In genomic region chr16:57372372-57373116, GRCh38 we compare ENCODE assay signal across 1 cellular context.
A peak's percentile ranks its signal among the peaks of the same experiment; 100 is the strongest.
TF ChIP-seq lines count a peak whose summit lies in the region.

Gene CX3CL1 (plus strand): TSS chr16:57372490. CDS start chr16:57372569, 79 bp downstream.

TF ChIP-seq in HepG2, 621 proteins besides CTCF, POLR2A, EP300 and RAD21 (continued from another document and continues in another):
- 0 out of 2 replicates have a peak, but pooled peaks have one; percentile 55 for TF ChIP-seq CSRNP2 (CRISPR knock-in tag; conservative IDR thresholded peaks at IDR 0.05; ENCODE audit: low read depth)
- TF ChIP-seq MYNN (CRISPR knock-in tag; IDR thresholded peaks at IDR 0.05; ENCODE audit: low read depth), result no peak; the same call in 1 of the 2 replicates
- no peak for TF ChIP-seq ZNF75D (CRISPR knock-in tag; IDR thresholded peaks at IDR 0.05; ENCODE audit: borderline replicate concordance)
- TF ChIP-seq IKZF1 (IDR thresholded peaks at IDR 0.05), result no peak
- peak; percentile 98 for TF ChIP-seq HNF1A (IDR thresholded peaks at IDR 0.05; ENCODE audit: low read depth)
- TF ChIP-seq HNF1A (CRISPR knock-in tag; IDR thresholded peaks at IDR 0.05; ENCODE audit: borderline replicate concordance), result peak; percentile 99
- peak; percentile 80 for TF ChIP-seq ZSCAN21 (CRISPR knock-in tag; IDR thresholded peaks at IDR 0.05; ENCODE audit: borderline replicate concordance)
- peak; percentile 98 for TF ChIP-seq MTA1 (CRISPR knock-in tag; IDR thresholded peaks at IDR 0.05; ENCODE audit: borderline replicate concordance)
- no peak; the same call in 1 of the 2 replicates for TF ChIP-seq ATF1 (CRISPR knock-in tag; IDR thresholded peaks at IDR 0.05)
- no peak; the same call in 1 of the 2 replicates for TF ChIP-seq ZNF660 (CRISPR knock-in tag; IDR thresholded peaks at IDR 0.05; ENCODE audit: borderline replicate concordance, low read depth)
- TF ChIP-seq ZNF597 (CRISPR knock-in tag; IDR thresholded peaks at IDR 0.05), result 0 out of 2 replicates have a peak, but pooled peaks have one; percentile 49
- TF ChIP-seq FIP1L1 (IDR thresholded peaks at IDR 0.05; ENCODE audit: borderline replicate concordance, insufficient read depth, low read depth, low read length), result peak; percentile 58; the same call in 1 of the 2 replicates
- peak; percentile 36; the same call in 1 of the 2 replicates for TF ChIP-seq ZNF674 (CRISPR knock-in tag; IDR thresholded peaks at IDR 0.05; ENCODE audit: low read depth)
- peak; percentile 91; the same call in 1 of the 2 replicates for TF ChIP-seq ZNF547 (CRISPR knock-in tag; IDR thresholded peaks at IDR 0.05)
- TF ChIP-seq ZNF143 (CRISPR knock-in tag; IDR thresholded peaks at IDR 0.05), result no peak; the same call in 1 of the 2 replicates
- no peak for TF ChIP-seq ARNT (IDR thresholded peaks at IDR 0.05)
- no peak for TF ChIP-seq ZNF121 (CRISPR knock-in tag; IDR thresholded peaks at IDR 0.05)
- peak; percentile 91; the same call in 1 of the 2 replicates for TF ChIP-seq FOXJ3 (CRISPR knock-in tag; IDR thresholded peaks at IDR 0.05; ENCODE audit: borderline replicate concordance)
- TF ChIP-seq SAP130 (CRISPR knock-in tag; IDR thresholded peaks at IDR 0.05; ENCODE audit: low read depth), result peak; percentile 96; the same call in 1 of the 2 replicates
- TF ChIP-seq SNAI1 (CRISPR knock-in tag; IDR thresholded peaks at IDR 0.05; ENCODE audit: borderline replicate concordance), result no peak; the same call in 1 of the 2 replicates
- TF ChIP-seq MAFK (conservative IDR thresholded peaks at IDR 0.05 in 1 of 2, IDR thresholded peaks at IDR 0.05 in 1 of 2; ENCODE audit: low read length in 2 of 2), result no peak; a peak in 1 of 4 replicates
- TF ChIP-seq SIX4 (CRISPR knock-in tag; IDR thresholded peaks at IDR 0.05), result peak; percentile 24
- no peak for TF ChIP-seq ATRX (CRISPR knock-in tag; IDR thresholded peaks at IDR 0.05; ENCODE audit: borderline replicate concordance)
- TF ChIP-seq HMG20B (CRISPR knock-in tag; conservative IDR thresholded peaks at IDR 0.05), result no peak; the same call in 1 of the 2 replicates
- peak; percentile 90; the same call in 1 of the 2 replicates for TF ChIP-seq PAX8 (CRISPR knock-in tag; IDR thresholded peaks at IDR 0.05; ENCODE audit: borderline replicate concordance)
- TF ChIP-seq KDM3A (CRISPR knock-in tag; IDR thresholded peaks at IDR 0.05; ENCODE audit: low read depth), result peak; percentile 74
- peak; percentile 97 for TF ChIP-seq PHF21A (CRISPR knock-in tag; IDR thresholded peaks at IDR 0.05)
- no peak for TF ChIP-seq THYN1 (CRISPR knock-in tag; IDR thresholded peaks at IDR 0.05; ENCODE audit: borderline replicate concordance, low read depth)
- no peak; the same call in 1 of the 2 replicates for TF ChIP-seq ARHGAP35 (CRISPR knock-in tag; IDR thresholded peaks at IDR 0.05; ENCODE audit: borderline replicate concordance)
- no peak; the same call in none of the 2 replicates for TF ChIP-seq NR2F6 (IDR thresholded peaks at IDR 0.05)
- TF ChIP-seq NR2F6 (CRISPR knock-in tag; IDR thresholded peaks at IDR 0.05), result peak; percentile 5; the same call in 1 of the 2 replicates
- TF ChIP-seq KAT2B (IDR thresholded peaks at IDR 0.05; ENCODE audit: borderline replicate concordance, low read depth, low read length), result no peak
- TF ChIP-seq ZNF335 (CRISPR knock-in tag; IDR thresholded peaks at IDR 0.05), result no peak; the same call in none of the 2 replicates
- no peak for TF ChIP-seq ZNF207 (IDR thresholded peaks at IDR 0.05; ENCODE audit: borderline replicate concordance)
- TF ChIP-seq DPF2 (CRISPR knock-in tag; IDR thresholded peaks at IDR 0.05; ENCODE audit: borderline replicate concordance, low read depth), result no peak; the same call in 1 of the 2 replicates
- peak; percentile 34; the same call in 1 of the 2 replicates for TF ChIP-seq FOXO1 (CRISPR knock-in tag; IDR thresholded peaks at IDR 0.05)
- peak; percentile 94 for TF ChIP-seq BCL3 (CRISPR knock-in tag; IDR thresholded peaks at IDR 0.05)
- peak; percentile 73 for TF ChIP-seq CREM (IDR thresholded peaks at IDR 0.05)
- no peak; the same call in 1 of the 2 replicates for TF ChIP-seq CREM (CRISPR knock-in tag; IDR thresholded peaks at IDR 0.05)
- TF ChIP-seq ZFP62 (CRISPR knock-in tag; IDR thresholded peaks at IDR 0.05), result no peak
- TF ChIP-seq TFAP4 (IDR thresholded peaks at IDR 0.05; ENCODE audit: borderline replicate concordance, low read depth), result peak; percentile 63; the same call in 1 of the 2 replicates
- TF ChIP-seq BRF2 (CRISPR knock-in tag; IDR thresholded peaks at IDR 0.05), result no peak; the same call in 1 of the 2 replicates
- peak; percentile 95; the same call in 1 of the 2 replicates for TF ChIP-seq KDM4B (CRISPR knock-in tag; IDR thresholded peaks at IDR 0.05)
- TF ChIP-seq PHF8 (CRISPR knock-in tag; IDR thresholded peaks at IDR 0.05), result peak; percentile 81
- peak; percentile 86 for TF ChIP-seq TAF1 (CRISPR knock-in tag; IDR thresholded peaks at IDR 0.05)
- peak; percentile 29; the same call in 1 of the 2 replicates for TF ChIP-seq ZNF253 (CRISPR knock-in tag; IDR thresholded peaks at IDR 0.05; ENCODE audit: borderline replicate concordance)
- TF ChIP-seq MYC (CRISPR knock-in tag; IDR thresholded peaks at IDR 0.05; ENCODE audit: borderline replicate concordance), result peak; percentile 68; the same call in 1 of the 2 replicates
- TF ChIP-seq ZNF713 (CRISPR knock-in tag; IDR thresholded peaks at IDR 0.05), result no peak
- TF ChIP-seq LBX2 (CRISPR knock-in tag; IDR thresholded peaks at IDR 0.05; ENCODE audit: borderline replicate concordance), result no peak; the same call in 1 of the 2 replicates
- TF ChIP-seq ZNF292 (CRISPR knock-in tag; IDR thresholded peaks at IDR 0.05; ENCODE audit: borderline replicate concordance, low read depth), result peak; percentile 81
- TF ChIP-seq HCFC1 (IDR thresholded peaks at IDR 0.05; ENCODE audit: low read depth, low read length), result no peak; the same call in 1 of the 2 replicates
- peak; percentile 84; the same call in 1 of the 2 replicates for TF ChIP-seq E2F2 (CRISPR knock-in tag; IDR thresholded peaks at IDR 0.05; ENCODE audit: borderline replicate concordance)
- TF ChIP-seq ZNF205 (CRISPR knock-in tag; IDR thresholded peaks at IDR 0.05), result no peak
- TF ChIP-seq SOX6 (IDR thresholded peaks at IDR 0.05), result no peak
- TF ChIP-seq SOX6 (CRISPR knock-in tag; IDR thresholded peaks at IDR 0.05), result peak; percentile 90
- peak; percentile 92 for TF ChIP-seq ZNF543 (CRISPR knock-in tag; IDR thresholded peaks at IDR 0.05)
- TF ChIP-seq FOSL1 (CRISPR knock-in tag; IDR thresholded peaks at IDR 0.05; ENCODE audit: borderline replicate concordance), result no peak
- TF ChIP-seq ZNF446 (CRISPR knock-in tag; IDR thresholded peaks at IDR 0.05), result peak; percentile 21
- peak; percentile 39; the same call in 1 of the 2 replicates for TF ChIP-seq RCOR2 (CRISPR knock-in tag; IDR thresholded peaks at IDR 0.05)
- TF ChIP-seq ZFYVE20 (CRISPR knock-in tag; IDR thresholded peaks at IDR 0.05; ENCODE audit: borderline replicate concordance, low read depth), result no peak
- peak; percentile 59; the same call in 1 of the 2 replicates for TF ChIP-seq ZNF12 (CRISPR knock-in tag; IDR thresholded peaks at IDR 0.05)
- TF ChIP-seq CC2D1A (CRISPR knock-in tag; IDR thresholded peaks at IDR 0.05), result no peak
- TF ChIP-seq ZNF589 (CRISPR knock-in tag; conservative IDR thresholded peaks at IDR 0.05), result peak; percentile 87
